Comparison of ENCODE assay signal across 1 cellular context in the genomic region with DNA sequence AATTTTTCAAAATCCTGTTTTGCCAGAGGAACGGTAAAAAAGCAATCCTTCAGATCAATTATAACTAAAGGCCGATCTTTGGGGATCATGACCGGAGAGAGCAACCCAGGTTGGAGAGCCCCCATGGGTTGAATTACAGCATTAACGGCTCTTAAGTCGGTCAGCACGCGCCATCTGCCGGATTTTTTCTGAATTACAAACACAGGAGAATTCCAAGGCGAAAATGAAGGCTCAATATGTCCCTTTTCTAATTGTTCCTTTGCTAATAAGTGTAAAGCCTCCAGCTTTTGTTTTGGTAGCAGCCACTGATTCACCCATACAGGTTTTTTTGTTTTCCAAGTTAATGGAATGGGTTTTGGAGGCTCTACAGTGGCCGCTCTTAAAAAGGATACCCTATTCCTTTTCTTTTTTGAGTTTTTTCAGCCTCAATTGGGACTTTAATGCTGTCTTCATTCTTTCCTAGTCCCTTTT.
TF ChIP-seq lines count a peak whose summit lies in the region.

No MANE protein-coding gene starts in this region.

TF ChIP-seq in endothelial cell of umbilical vein, 7 proteins besides CTCF, POLR2A, EP300 and RAD21:
- no peak for TF ChIP-seq FOS (IDR thresholded peaks at IDR 0.05; ENCODE audit: borderline replicate concordance, insufficient read depth, low read length)
- TF ChIP-seq GATA2 (IDR thresholded peaks at IDR 0.05; ENCODE audit: insufficient read depth, insufficient read length, low read depth, low read length) = no peak
- no peak for TF ChIP-seq MYC (IDR thresholded peaks at IDR 0.05; ENCODE audit: low read depth, low read length)
- TF ChIP-seq MAX (IDR thresholded peaks at IDR 0.05; ENCODE audit: insufficient read depth, insufficient read length) = no peak
- TF ChIP-seq POLR2AphosphoS5 (IDR thresholded peaks at IDR 0.05; ENCODE audit: insufficient read depth, low read depth, low read length) = no peak
- TF ChIP-seq EZH2 (IDR thresholded peaks at IDR 0.05; ENCODE audit: borderline replicate concordance, low read depth, low read length, severe bottlenecking) = no peak
- no peak for TF ChIP-seq JUN (IDR thresholded peaks at IDR 0.05; ENCODE audit: borderline replicate concordance, insufficient read depth, insufficient read length, low read depth)
TF ChIP-seq in endothelial cell of umbilical vein: peak in this region for 0.
